In genomic region chr10:3853547-3853989, GRCh38 we compare ENCODE assay signal across 9 cellular contexts.
DNase-seq lines count a peak whose midpoint lies in the region; ATAC-seq and TF ChIP-seq lines count a peak whose summit lies in the region.
"Had no signal": no experiment of that assay in that cellular context is flagged by ENCODE, and none has a peak within 500 bp of the region (broad histone marks: within the 10 kb centered on the region; RNA-seq: fewer than 3 reads in every experiment).

No MANE protein-coding gene starts in this region.

- TF ChIP-seq POLR2A in vagina (IDR thresholded peaks at IDR 0.05), result no peak

- H3K4me3 ChIP-seq in colonic mucosa, result no peak overlapping the region
- no peak overlapping the region for H3K4me3 ChIP-seq in mesodermal cell (ENCODE audit: extremely low read depth, insufficient read depth, low read length, poor library complexity, severe bottlenecking)
- H3K4me3 ChIP-seq in vagina, result no peak overlapping the region
- no peak overlapping the region for H3K4me3 ChIP-seq in A673 (ENCODE audit: low read depth, low read length, poor library complexity, severe bottlenecking)

- CTCF ChIA-PET in A673 (lab: Charles Lee), result no interaction called here

- peak overlapping the region in 1 of 2 donors; percentile 80 for H3K9ac ChIP-seq in colonic mucosa (ENCODE audit: low read depth in 2 of 2, low read length in 2 of 2)

- WGBS in mesodermal cell (ENCODE audit: insufficient coverage in 2 of 2), 2 experiments, result 60 to 74% methylated on average over 1 to 4 of the region's 6 CpGs

- DNase-seq in Right ventricle myocardium inferior (ENCODE audit: missing footprints), result no peak
- no peak for DNase-seq in cardiac septum (ENCODE audit: low spot score)
- peak; percentile 78 for DNase-seq in colonic mucosa
- no peak for DNase-seq in vagina (ENCODE audit: extremely low spot score in 2 of 2)
- no peak for DNase-seq in A673 (ENCODE audit: low spot score)
- DNase-seq in NCI-H2107 treated with DMSO at 0.1 percent for 48 hours (lab: John Stamatoyannopoulos, UW; ENCODE audit: unreplicated experiment), result no peak
- DNase-seq: activated naive CD4-positive, alpha-beta T cell treated with anti-CD3 and anti-CD28 coated beads for 36 hours had no signal

- intact Hi-C loops in Right ventricle myocardium inferior (cut with DNase I) (loop anchor here (5.0 kb wide), 1 partner anchor 59 kb away; no protein-coding TSS in a partner anchor), cardiac septum (cut with DNase I) (no loop called here), colonic mucosa (cut with DNase I) (no loop called here), vagina (cut with DNase I) (no loop called here), A673 (cut with micrococcal nuclease; ENCODE audit: unreplicated experiment) (no loop called here)

- H3K9me3 ChIP-seq in colonic mucosa (no peaks in the 10 kb centered on the region), mesodermal cell (ENCODE audit: control insufficient read depth, low read length) (no peaks in the 10 kb centered on the region), vagina (no peaks in the 10 kb centered on the region), A673 (ENCODE audit: low read depth, low read length, poor library complexity, severe bottlenecking) (no peaks in the 10 kb centered on the region)

- no TSS peak for BruUV-seq in A673 (replicated peaks; lab: Mats Ljungman, UMichigan)

- TF ChIP-seq CTCF in colonic mucosa (IDR thresholded peaks at IDR 0.05) (no peak), vagina (IDR thresholded peaks at IDR 0.05) (no peak), A673 (conservative IDR thresholded peaks at IDR 0.05; ENCODE audit: low read depth, low read length) (no peak)

- H3K4me1 ChIP-seq in colonic mucosa (peaks cover 5% of the 10 kb centered on the region), mesodermal cell (ENCODE audit: control insufficient read depth, insufficient read depth, low read length, poor library complexity, severe bottlenecking) (peaks cover 29% of the 10 kb centered on the region), vagina (peaks cover 39% of the 10 kb centered on the region), A673 (ENCODE audit: insufficient read depth, low read length, poor library complexity, severe bottlenecking) (peaks cover 14% of the 10 kb centered on the region)

- peak; percentile 68 for ATAC-seq in Right ventricle myocardium inferior
- ATAC-seq in activated CD4-positive, CD25-positive, alpha-beta regulatory T cell treated with anti-CD3 and anti-CD28 coated beads, Interleukin-2, amount 50 U/mL, for 24 hours, result no peak

- H3K27ac ChIP-seq in colonic mucosa, result peak overlapping the region; percentile 88
- H3K27ac ChIP-seq in mesodermal cell (ENCODE audit: low read depth, low read length, severe bottlenecking), result peak overlapping the region; percentile 80
- peak overlapping the region; percentile 93 for H3K27ac ChIP-seq in vagina
- H3K27ac ChIP-seq in A673 (ENCODE audit: low read depth, low read length, poor library complexity, severe bottlenecking), result no peak overlapping the region

- H3K27me3 ChIP-seq in colonic mucosa (no peaks in the 10 kb centered on the region), vagina (no peaks in the 10 kb centered on the region), A673 (replicated peaks; ENCODE audit: insufficient read depth, low read depth, low read length, poor library complexity) (no peaks in the 10 kb centered on the region)

- H3K36me3 ChIP-seq in colonic mucosa (no peaks in the 10 kb centered on the region), mesodermal cell (ENCODE audit: control insufficient read depth, insufficient read depth, low read length) (no peaks in the 10 kb centered on the region), vagina (no peaks in the 10 kb centered on the region), A673 (ENCODE audit: insufficient read depth, low read length, poor library complexity, severe bottlenecking) (no peaks in the 10 kb centered on the region)

- POLR2A ChIA-PET in A673 (lab: Charles Lee; ENCODE audit: low non-redundant PET), result interaction anchor here (0.8 kb wide), 1 partner anchor 35 kb away, joined by 3 read pairs; no protein-coding TSS in a partner anchor
